In the genomic region with DNA sequence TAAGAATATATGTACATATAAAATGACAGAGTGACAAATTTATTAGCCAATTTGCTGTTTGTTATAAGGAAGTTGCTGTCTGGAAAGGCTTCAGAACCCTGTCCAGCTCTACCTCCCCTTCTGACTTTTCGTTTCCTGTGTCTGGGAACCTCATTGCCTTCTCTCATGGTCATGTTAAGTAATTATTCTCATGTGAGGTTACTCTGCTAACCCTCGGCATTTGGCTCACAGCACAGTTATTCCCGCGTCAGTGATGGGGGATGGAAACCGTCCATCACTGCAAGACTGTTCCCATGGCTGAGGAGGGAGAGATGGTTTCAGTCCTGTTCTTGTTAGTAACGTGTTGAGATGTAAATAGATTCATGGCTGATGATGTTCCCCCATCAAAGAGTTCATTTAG, we compare ENCODE assay signal across 1 cellular context.
TF ChIP-seq lines count a peak whose summit lies in the region.

No MANE protein-coding gene starts in this region.

TF ChIP-seq in GM12878, 131 proteins besides CTCF, POLR2A, EP300 and RAD21:
- TF ChIP-seq, protein P1, sequence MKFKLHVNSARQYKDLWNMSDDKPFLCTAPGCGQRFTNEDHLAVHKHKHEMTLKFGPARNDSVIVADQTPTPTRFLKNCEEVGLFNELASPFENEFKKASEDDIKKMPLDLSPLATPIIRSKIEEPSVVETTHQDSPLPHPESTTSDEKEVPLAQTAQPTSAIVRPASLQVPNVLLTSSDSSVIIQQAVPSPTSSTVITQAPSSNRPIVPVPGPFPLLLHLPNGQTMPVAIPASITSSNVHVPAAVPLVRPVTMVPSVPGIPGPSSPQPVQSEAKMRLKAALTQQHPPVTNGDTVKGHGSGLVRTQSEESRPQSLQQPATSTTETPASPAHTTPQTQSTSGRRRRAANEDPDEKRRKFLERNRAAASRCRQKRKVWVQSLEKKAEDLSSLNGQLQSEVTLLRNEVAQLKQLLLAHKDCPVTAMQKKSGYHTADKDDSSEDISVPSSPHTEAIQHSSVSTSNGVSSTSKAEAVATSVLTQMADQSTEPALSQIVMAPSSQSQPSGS (IDR thresholded peaks at IDR 0.05; ENCODE audit: low read length) = peak; percentile 77
- TF ChIP-seq PKNOX1 (IDR thresholded peaks at IDR 0.05) = no peak
- no peak for TF ChIP-seq PAX5 (IDR thresholded peaks at IDR 0.05; ENCODE audit: borderline replicate concordance, low read depth, low read length)
- TF ChIP-seq, protein P2, sequence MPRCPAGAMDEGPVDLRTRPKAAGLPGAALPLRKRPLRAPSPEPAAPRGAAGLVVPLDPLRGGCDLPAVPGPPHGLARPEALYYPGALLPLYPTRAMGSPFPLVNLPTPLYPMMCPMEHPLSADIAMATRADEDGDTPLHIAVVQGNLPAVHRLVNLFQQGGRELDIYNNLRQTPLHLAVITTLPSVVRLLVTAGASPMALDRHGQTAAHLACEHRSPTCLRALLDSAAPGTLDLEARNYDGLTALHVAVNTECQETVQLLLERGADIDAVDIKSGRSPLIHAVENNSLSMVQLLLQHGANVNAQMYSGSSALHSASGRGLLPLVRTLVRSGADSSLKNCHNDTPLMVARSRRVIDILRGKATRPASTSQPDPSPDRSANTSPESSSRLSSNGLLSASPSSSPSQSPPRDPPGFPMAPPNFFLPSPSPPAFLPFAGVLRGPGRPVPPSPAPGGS (IDR thresholded peaks at IDR 0.05; ENCODE audit: borderline replicate concordance, insufficient read depth, low read depth, low read length, poor library complexity, severe bottlenecking) = peak; percentile 62
- 0 out of 2 replicates have a peak, but pooled peaks have one; percentile 20 for TF ChIP-seq NFIC (IDR thresholded peaks at IDR 0.05; ENCODE audit: low read depth, low read length)
TF ChIP-seq in GM12878: peak in this region for 3.
